24 cellular contexts compared by ENCODE assay signal in the genomic region with DNA sequence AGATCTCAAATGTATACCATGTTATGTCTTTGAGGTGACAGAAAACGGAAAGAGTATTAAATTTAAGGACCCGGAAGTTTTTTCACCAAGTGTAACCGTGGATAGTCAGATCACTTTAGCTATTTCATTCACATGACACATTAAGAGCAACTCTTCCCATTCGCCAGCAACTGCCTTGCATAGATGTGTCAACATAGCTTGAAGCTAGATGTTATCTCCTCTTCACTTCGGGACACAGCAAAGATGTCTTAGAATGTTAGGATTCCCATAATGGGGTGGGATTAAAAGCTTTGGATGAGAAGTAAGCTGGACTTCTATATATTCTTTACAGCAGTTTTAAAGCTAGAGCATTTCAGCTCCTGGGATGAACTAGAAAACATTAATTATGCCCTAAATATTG.
"Had no signal": no experiment of that assay in that cellular context is flagged by ENCODE, and none has a peak within 500 bp of the region (broad histone marks: within the 10 kb centered on the region; RNA-seq: fewer than 3 reads in every experiment).

No MANE protein-coding gene starts in this region.

- H3K4me1 ChIP-seq: body of pancreas, esophagus squamous epithelium, parathyroid adenoma, spleen, tibial nerve had no signal

- H2AFZ ChIP-seq: parathyroid adenoma had no signal

- H3K27ac ChIP-seq: body of pancreas, esophagus squamous epithelium, parathyroid adenoma, spleen, tibial nerve, VCaP had no signal

- ATAC-seq: body of pancreas; left cardiac atrium; naive thymus-derived CD4-positive, alpha-beta T cell; right cardiac atrium had no signal

- H3K4me3 ChIP-seq: body of pancreas, esophagus squamous epithelium, spleen, tibial nerve had no signal

- H3K9ac ChIP-seq: parathyroid adenoma had no signal

- H3K27me3 ChIP-seq: body of pancreas, esophagus squamous epithelium, spleen, tibial nerve had no signal

- H3K79me2 ChIP-seq: parathyroid adenoma had no signal

- H3K9me3 ChIP-seq: body of pancreas, esophagus squamous epithelium, tibial nerve had no signal

- FAIRE-seq: colon, islet of Langerhans, TTC549 had no signal

- H3K36me3 ChIP-seq: esophagus squamous epithelium, spleen, tibial nerve had no signal

- DNase-seq: activated CD4-positive, alpha-beta memory T cell treated with anti-CD3 and anti-CD28 coated beads, Interleukin-2, amount 10 ng/mL, durations not matched to agents 7 days and 5 days; activated CD4-positive, alpha-beta T cell treated with anti-CD3 and anti-CD28 coated beads, Interleukin-2, amount 10 ng/mL, durations not matched to agents 24 days and 14 days; activated CD8-positive, alpha-beta memory T cell treated with anti-CD3 and anti-CD28 coated beads, Interleukin-2, amount 50 U/mL, for 48 hours; activated T-cell treated with anti-CD3 and anti-CD28 coated beads, Interleukin-2, amount 50 U/mL, for 24 hours; anterior cingulate cortex; body of pancreas; dermis blood vessel endothelial cell; effector CD4-positive, alpha-beta T cell; esophagus squamous epithelium; foreskin melanocyte; left cardiac atrium; mammary epithelial cell; midbrain; naive thymus-derived CD4-positive, alpha-beta T cell; occipital lobe; spleen; stimulated activated naive CD4-positive, alpha-beta T cell had no signal
